22 cellular contexts compared by ENCODE assay signal in the genomic region with DNA sequence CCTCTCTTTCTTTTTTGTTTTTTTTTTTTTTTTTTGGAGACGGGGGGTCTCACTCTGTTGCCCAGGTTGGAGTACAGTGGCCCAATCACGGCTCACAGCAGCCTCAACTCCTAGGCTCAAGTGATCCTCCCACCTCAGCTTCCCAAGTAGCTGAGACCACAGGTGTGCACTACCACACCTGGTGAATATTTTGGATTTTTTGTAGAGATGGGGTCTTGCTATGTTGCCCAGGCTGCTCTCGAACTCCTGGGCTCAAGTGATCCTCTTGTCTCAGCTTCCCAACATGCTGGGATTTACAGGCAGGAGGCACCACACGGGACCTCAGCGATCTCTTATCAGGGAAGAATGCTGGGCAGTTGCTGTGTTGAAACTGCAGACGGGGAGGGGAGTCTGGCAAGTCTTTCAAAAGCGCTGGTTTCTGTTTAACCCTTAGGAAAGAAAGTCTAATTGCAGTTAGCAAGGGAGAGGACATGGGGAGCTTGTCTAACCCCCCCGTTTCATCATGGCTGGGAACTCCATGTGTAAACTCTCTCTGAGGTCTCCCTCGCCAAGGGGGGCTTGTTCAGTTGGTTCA.
"Had no signal": no experiment of that assay in that cellular context is flagged by ENCODE, and none has a peak within 500 bp of the region (broad histone marks: within the 10 kb centered on the region; RNA-seq: fewer than 3 reads in every experiment).

No MANE protein-coding gene starts in this region.

- H3K36me3 ChIP-seq: esophagus muscularis mucosa, neural progenitor cell, pancreas, spleen, tibial artery, upper lobe of right lung had no signal

- H3K27me3 ChIP-seq: foreskin keratinocyte, neural progenitor cell, pancreas, upper lobe of right lung had no signal

- H2AFZ ChIP-seq: neural progenitor cell had no signal

- H3K27ac ChIP-seq: epithelial cell of prostate, esophagus muscularis mucosa, foreskin keratinocyte, neural progenitor cell, pancreas, spleen, tibial artery, upper lobe of right lung had no signal

- H3K4me1 ChIP-seq: esophagus muscularis mucosa, foreskin keratinocyte, neural progenitor cell, pancreas, spleen, tibial artery, upper lobe of right lung had no signal

- H3K4me2 ChIP-seq: neural progenitor cell had no signal

- ATAC-seq: effector memory CD8-positive, alpha-beta T cell; left lobe of liver; mucosa of descending colon; natural killer cell treated with Interleukin-12 subunit alpha and Interleukin-12 subunit beta and Interleukin-15 and Interleukin-18, amount 100 ng/mL, for 72 hours; pancreas; right cardiac atrium; stimulated activated memory B cell treated with anti-CD40 and anti-IgM and Interleukin-4, amounts not matched to agents 10 μg/mL and 1 μg/mL and 100 μg/mL, for 72 hours; upper lobe of right lung had no signal

- H3K9ac ChIP-seq: neural progenitor cell had no signal

- DNase-seq: cerebellar nuclear complex; effector memory CD8-positive, alpha-beta T cell; foreskin keratinocyte; islet precursor cell; mammary epithelial cell; mucosa of descending colon; nucleus accumbens; pancreas; right cardiac atrium; spleen; stimulated activated CD4-positive, alpha-beta T cell treated with anti-CD3 and anti-CD28 coated beads, Interleukin-15, amount 100 ng/mL, for 24 hours; stimulated activated CD4-positive, alpha-beta T cell treated with anti-CD3 and anti-CD28 coated beads, Interleukin-1b, Interleukin-23, amount 100 ng/mL, for 48 hours; stimulated activated CD4-positive, alpha-beta T cell treated with anti-CD3 and anti-CD28 coated beads, Interleukin-4, amount 100 ng/mL, for 24 hours; tibial artery; upper lobe of right lung had no signal

- H3K4me3 ChIP-seq: esophagus muscularis mucosa, mucosa of descending colon, neural progenitor cell, pancreas, spleen, tibial artery, upper lobe of right lung had no signal

- H3K9me3 ChIP-seq: mucosa of descending colon, pancreas, upper lobe of right lung had no signal

- FAIRE-seq: colon, pancreas had no signal
